In genomic region chr10:132494831-132495230, GRCh38 we compare ENCODE assay signal across 23 cellular contexts.
"Had no signal": no experiment of that assay in that cellular context is flagged by ENCODE, and none has a peak within 500 bp of the region (broad histone marks: within the 10 kb centered on the region; RNA-seq: fewer than 3 reads in every experiment).

No MANE protein-coding gene starts in this region.

- H3K27ac Mint-ChIP-seq: activated B cell treated with CpG ODN at 0.5 μM for 24 hours; activated CD4-positive, alpha-beta memory T cell treated with anti-CD3 and anti-CD28 coated beads for 36 hours; activated CD4-positive, alpha-beta T cell treated with anti-CD3 and anti-CD28 coated beads, Interleukin-2, amount 10 ng/mL, durations not matched to agents 7 days and 5 days; activated naive CD4-positive, alpha-beta T cell treated with anti-CD3 and anti-CD28 coated beads, Interleukin-2, amount 10 ng/mL, durations not matched to agents 7 days and 5 days; activated naive CD8-positive, alpha-beta T cell treated with anti-CD3 and anti-CD28 coated beads for 36 hours; activated T-cell treated with anti-CD3 and anti-CD28 coated beads, Interleukin-2, amount 50 U/mL, for 72 hours; activated T-helper 2 cell treated with anti-CD3 and anti-CD28 coated beads, Interferon-gamma antibody, Interleukin-2, Interleukin-4, amounts not matched to agents 10 μg/mL and 5 μg/mL and 100 μg/mL, durations not matched to agents 14 hours and 24 hours and 36 hours; T-helper 17 cell had no signal

- H3K9me3 ChIP-seq: Peyer's patch had no signal

- FAIRE-seq: K562 had no signal

- H3K27ac ChIP-seq: Peyer's patch, RWPE1 had no signal

- H3K36me3 ChIP-seq: Peyer's patch had no signal

- H3K4me1 ChIP-seq: Peyer's patch had no signal

- DNase-seq: activated B cell treated with CpG ODN at 0.5 μM for 24 hours; activated CD4-positive, alpha-beta memory T cell treated with anti-CD3 and anti-CD28 coated beads for 36 hours; activated CD4-positive, alpha-beta T cell treated with anti-CD3 and anti-CD28 coated beads for 1 hour; activated CD4-positive, alpha-beta T cell treated with anti-CD3 and anti-CD28 coated beads, Interleukin-2, amount 10 ng/mL, durations not matched to agents 7 days and 5 days; activated CD8-positive, alpha-beta memory T cell treated with anti-CD3 and anti-CD28 coated beads for 24 hours; activated gamma-delta T cell treated with Interleukin-2 at 50 U/mL for 16 hours; activated naive CD4-positive, alpha-beta T cell treated with anti-CD3 and anti-CD28 coated beads, Interleukin-2, amount 10 ng/mL, durations not matched to agents 7 days and 5 days; activated naive CD8-positive, alpha-beta T cell treated with anti-CD3 and anti-CD28 coated beads for 36 hours; activated T-cell treated with anti-CD3 and anti-CD28 coated beads, Interleukin-2, amount 50 U/mL, for 72 hours; Karpas-422; NCI-H1048; NCI-H146; NCI-H187 treated with DMSO at 0.1 percent for 48 hours; NCI-H2081 treated with DMSO at 0.1 percent for 48 hours; NCI-H446; NCI-H524; SHP77 treated with DMSO at 0.1 percent for 48 hours; T-helper 17 cell; T-helper 9 cell had no signal

- H3K9me3 Mint-ChIP-seq: activated B cell treated with CpG ODN at 0.5 μM for 24 hours; activated naive CD8-positive, alpha-beta T cell treated with anti-CD3 and anti-CD28 coated beads for 36 hours; activated T-cell treated with anti-CD3 and anti-CD28 coated beads, Interleukin-2, amount 50 U/mL, for 72 hours; activated T-helper 2 cell treated with anti-CD3 and anti-CD28 coated beads, Interferon-gamma antibody, Interleukin-2, Interleukin-4, amounts not matched to agents 10 μg/mL and 5 μg/mL and 100 μg/mL, durations not matched to agents 14 hours and 24 hours and 36 hours had no signal

- H3K4me3 ChIP-seq: K562, Peyer's patch had no signal

- ATAC-seq: activated T-cell treated with anti-CD3 and anti-CD28 coated beads, Interleukin-2, amount 50 U/mL, for 72 hours; K562; T-helper 17 cell had no signal

- H3K4me1 Mint-ChIP-seq: activated B cell treated with CpG ODN at 0.5 μM for 24 hours; activated CD4-positive, alpha-beta T cell treated with anti-CD3 and anti-CD28 coated beads, Interleukin-2, amount 10 ng/mL, durations not matched to agents 7 days and 5 days; activated naive CD4-positive, alpha-beta T cell treated with anti-CD3 and anti-CD28 coated beads, Interleukin-2, amount 10 ng/mL, durations not matched to agents 7 days and 5 days; activated naive CD8-positive, alpha-beta T cell treated with anti-CD3 and anti-CD28 coated beads for 36 hours had no signal

- H3K4me3 Mint-ChIP-seq: activated B cell treated with CpG ODN at 0.5 μM for 24 hours; activated CD4-positive, alpha-beta memory T cell treated with anti-CD3 and anti-CD28 coated beads for 36 hours; activated CD4-positive, alpha-beta T cell treated with anti-CD3 and anti-CD28 coated beads, Interleukin-2, amount 10 ng/mL, durations not matched to agents 7 days and 5 days; activated naive CD4-positive, alpha-beta T cell treated with anti-CD3 and anti-CD28 coated beads, Interleukin-2, amount 10 ng/mL, durations not matched to agents 7 days and 5 days; activated naive CD8-positive, alpha-beta T cell treated with anti-CD3 and anti-CD28 coated beads for 36 hours; activated T-cell treated with anti-CD3 and anti-CD28 coated beads, Interleukin-2, amount 50 U/mL, for 72 hours; T-helper 17 cell had no signal

- H3K27me3 ChIP-seq: Peyer's patch had no signal

- H3K36me3 Mint-ChIP-seq: activated CD4-positive, alpha-beta memory T cell treated with anti-CD3 and anti-CD28 coated beads for 36 hours; activated naive CD4-positive, alpha-beta T cell treated with anti-CD3 and anti-CD28 coated beads, Interleukin-2, amount 10 ng/mL, durations not matched to agents 7 days and 5 days; activated naive CD8-positive, alpha-beta T cell treated with anti-CD3 and anti-CD28 coated beads for 36 hours had no signal
